7 cellular contexts compared by ENCODE assay signal in genomic region chr1:154420172-154420571, GRCh38. TPM values are rescaled to one million over a fixed set of nuclear protein-coding genes. Genes with fewer than 3 reads are reported as not detected.
A peak's percentile ranks its signal among the peaks of the same experiment; 100 is the strongest.
DNase-seq lines count a peak whose midpoint lies in the region; ATAC-seq and TF ChIP-seq lines count a peak whose summit lies in the region.

No MANE protein-coding gene starts in this region.

- H3F3A ChIP-seq in smooth muscle cell (ENCODE audit: low read depth), result no peaks in the 10 kb centered on the region

- DNase-seq in GM20000 (ENCODE audit: low spot score) (peak; percentile 51), amniotic stem cell (lab: John Stamatoyannopoulos, UW) (peak; percentile 33), right cardiac atrium (peak; percentile 84 to 92 (median 91)), smooth muscle cell (lab: John Stamatoyannopoulos, UW; ENCODE audit: unreplicated experiment) (no peak), WERI-Rb-1 (no peak), 8988T (no peak)

- H4K20me1 ChIP-seq in smooth muscle cell (ENCODE audit: low read depth), result no peaks in the 10 kb centered on the region

- peak overlapping the region; percentile 99 for H3K27ac ChIP-seq in right cardiac atrium (ENCODE audit: low read length)
- H3K27ac ChIP-seq in smooth muscle cell (ENCODE audit: low read depth), result peak overlapping the region; percentile 16
- no peak overlapping the region for H3K27ac ChIP-seq in WERI-Rb-1

- no peak overlapping the region for H2AFZ ChIP-seq in smooth muscle cell (ENCODE audit: low read depth)

- peak; percentile 83 for ATAC-seq in right cardiac atrium

- 38% methylated on average over 5 of the region's 5 CpGs for WGBS in right cardiac atrium
- WGBS in smooth muscle cell (ENCODE audit: low lambda C conversion rate), result 62% methylated on average over 5 of the region's 5 CpGs

- no peak overlapping the region for H3K4me3 ChIP-seq in right cardiac atrium (ENCODE audit: low read length)
- no peak overlapping the region for H3K4me3 ChIP-seq in smooth muscle cell
- H3K4me3 ChIP-seq in WERI-Rb-1 (ENCODE audit: low read depth, low read length), result no peak overlapping the region

- TF ChIP-seq CTCF in GM20000 (IDR thresholded peaks at IDR 0.05; ENCODE audit: extremely low read depth, missing control alignments), result no peak
- no peak for TF ChIP-seq CTCF in smooth muscle cell (IDR thresholded peaks at IDR 0.05; ENCODE audit: borderline replicate concordance, insufficient read depth, poor library complexity, severe bottlenecking)
- no peak for TF ChIP-seq CTCF in WERI-Rb-1 (IDR thresholded peaks at IDR 0.05; ENCODE audit: low read depth, low read length)

- H3K4me2 ChIP-seq in smooth muscle cell, result peak overlapping the region; percentile 67

- H3K9ac ChIP-seq in smooth muscle cell (ENCODE audit: low read depth), result peak overlapping the region; percentile 14

- peaks cover 44% of the 10 kb centered on the region for H3K4me1 ChIP-seq in right cardiac atrium (ENCODE audit: control insufficient read depth, insufficient read depth, low read length)
- peaks cover 7% of the 10 kb centered on the region for H3K4me1 ChIP-seq in smooth muscle cell (ENCODE audit: low read depth)

- no peaks in the 10 kb centered on the region for H3K36me3 ChIP-seq in smooth muscle cell (ENCODE audit: low read depth)
- no peaks in the 10 kb centered on the region for H3K36me3 ChIP-seq in WERI-Rb-1

- H3K79me2 ChIP-seq in smooth muscle cell (ENCODE audit: low read depth), result peaks cover 4% of the 10 kb centered on the region

- intact Hi-C loops in right cardiac atrium (cut with DNase I), result no loop called here

- H3K27me3 ChIP-seq in right cardiac atrium (ENCODE audit: control insufficient read depth, insufficient read depth) (no peaks in the 10 kb centered on the region), smooth muscle cell (ENCODE audit: low read depth) (no peaks in the 10 kb centered on the region), WERI-Rb-1 (ENCODE audit: insufficient read depth, low read depth, severe bottlenecking) (peaks cover 80% of the 10 kb centered on the region)

- H3K9me3 ChIP-seq in right cardiac atrium (ENCODE audit: control insufficient read depth, low read length) (no peaks in the 10 kb centered on the region), smooth muscle cell (replicated peaks; ENCODE audit: low read depth) (no peaks in the 10 kb centered on the region), WERI-Rb-1 (ENCODE audit: severe bottlenecking) (no peaks in the 10 kb centered on the region)

TF ChIP-seq in PFSK-1, 5 proteins besides CTCF, POLR2A, EP300 and RAD21:
- TF ChIP-seq SIN3A (IDR thresholded peaks at IDR 0.05; ENCODE audit: borderline replicate concordance, insufficient read depth, low read length), result no peak
- TF ChIP-seq FOXP2 (optimal IDR thresholded peaks at IDR 0.05; ENCODE audit: borderline replicate concordance, extremely low read depth, extremely low read length, insufficient read depth), result peak; percentile 48
- no peak for TF ChIP-seq REST (IDR thresholded peaks at IDR 0.05; ENCODE audit: insufficient read depth in 1 of 2, low read depth in 2 of 2, low read length in 2 of 2)

RNA-seq across cellular contexts. Expression of gene IL6R, which starts 15.0 kb away (rescaled TPM):
- 7.8 TPM for polyA plus RNA-seq in PFSK-1 (2012; ENCODE audit: insufficient read length, low read depth)
- 10 to 100 TPM in 3 of 4 donors, 1 to 10 TPM in 1; 8.9 to 13.2 (median 12.1) TPM for total RNA-seq in right cardiac atrium
- polyA plus RNA-seq in right cardiac atrium, result 5.7 TPM
- 1.3 and 1.8 TPM in 2 replicates for total RNA-seq in smooth muscle cell
- 1.9 TPM in 2 replicates for polyA plus RNA-seq in smooth muscle cell

Comparison
In these comparisons a context has a peak if more than half of its experiments do, and no peak if none do; other contexts are left out.
1. DNase-seq: peak in GM20000 (single experiment), amniotic stem cell (single experiment) and right cardiac atrium (3 of 3); none in smooth muscle cell (single experiment), WERI-Rb-1 (single experiment) and 8988T (single experiment).